Comparison of ENCODE assay signal across 15 cellular contexts in genomic region chr2:224966663-224967062, GRCh38.
"Had no signal": no experiment of that assay in that cellular context is flagged by ENCODE, and none has a peak within 500 bp of the region (broad histone marks: within the 10 kb centered on the region; RNA-seq: fewer than 3 reads in every experiment).

No MANE protein-coding gene starts in this region.

- H3K36me3 ChIP-seq: cardiac muscle cell, esophagus squamous epithelium, ovary, tibial nerve, uterus had no signal

- H3K4me1 ChIP-seq: psoas muscle, uterus had no signal

- DNase-seq: activated CD4-positive, alpha-beta T cell treated with anti-CD3 and anti-CD28 coated beads, Interleukin-2, amount 50 U/mL, for 4 hours; activated effector memory CD4-positive, alpha-beta T cell treated with anti-CD3 and anti-CD28 coated beads, Interleukin-2, amount 50 U/mL, for 16 hours; activated T-cell treated with anti-CD3 and anti-CD28 coated beads, Interleukin-2, amount 50 U/mL, for 72 hours; effector memory CD8-positive, alpha-beta T cell; esophagus squamous epithelium; mesenchymal stem cell; naive thymus-derived CD8-positive, alpha-beta T cell; ovary; psoas muscle; right cardiac atrium; uterus had no signal

- H3K27me3 Mint-ChIP-seq: activated naive CD4-positive, alpha-beta T cell treated with anti-CD3 and anti-CD28 coated beads, Interleukin-2, amount 50 U/mL, for 24 hours; effector memory CD8-positive, alpha-beta T cell; naive thymus-derived CD8-positive, alpha-beta T cell; stimulated activated naive CD8-positive, alpha-beta T cell treated with anti-CD3 and anti-CD28 coated beads, Interleukin-15, Interleukin-2, amounts not matched to agents 100 ng/mL and 50 ng/mL, for 24 hours had no signal

- H3K4me3 ChIP-seq: cardiac muscle cell, esophagus squamous epithelium, ovary, psoas muscle, tibial nerve, uterus had no signal

- H3K4me3 Mint-ChIP-seq: activated naive CD4-positive, alpha-beta T cell treated with anti-CD3 and anti-CD28 coated beads, Interleukin-2, amount 50 U/mL, for 24 hours; activated T-cell treated with anti-CD3 and anti-CD28 coated beads, Interleukin-2, amount 50 U/mL, for 72 hours; effector memory CD8-positive, alpha-beta T cell; naive thymus-derived CD8-positive, alpha-beta T cell; stimulated activated naive CD8-positive, alpha-beta T cell treated with anti-CD3 and anti-CD28 coated beads, Interleukin-15, Interleukin-2, amounts not matched to agents 100 ng/mL and 50 ng/mL, for 24 hours had no signal

- ATAC-seq: activated T-cell treated with anti-CD3 and anti-CD28 coated beads, Interleukin-2, amount 50 U/mL, for 72 hours; effector memory CD8-positive, alpha-beta T cell; naive thymus-derived CD8-positive, alpha-beta T cell; psoas muscle; right cardiac atrium had no signal

- H3K9me3 ChIP-seq: esophagus squamous epithelium, ovary, psoas muscle, tibial nerve, uterus had no signal

- H3K27ac Mint-ChIP-seq: effector memory CD8-positive, alpha-beta T cell had no signal

- H3K27me3 ChIP-seq: esophagus squamous epithelium, ovary, tibial nerve, uterus had no signal

- H3K27ac ChIP-seq: cardiac muscle cell, esophagus squamous epithelium, ovary, psoas muscle, tibial nerve, uterus had no signal

- H3K9me3 Mint-ChIP-seq: activated naive CD4-positive, alpha-beta T cell treated with anti-CD3 and anti-CD28 coated beads, Interleukin-2, amount 50 U/mL, for 24 hours; activated T-cell treated with anti-CD3 and anti-CD28 coated beads, Interleukin-2, amount 50 U/mL, for 72 hours; effector memory CD8-positive, alpha-beta T cell; naive thymus-derived CD8-positive, alpha-beta T cell; stimulated activated naive CD8-positive, alpha-beta T cell treated with anti-CD3 and anti-CD28 coated beads, Interleukin-15, Interleukin-2, amounts not matched to agents 100 ng/mL and 50 ng/mL, for 24 hours had no signal
